In genomic region chr3:112605285-112605684, GRCh38 we compare ENCODE assay signal across 10 cellular contexts. TPM values are rescaled to one million over a fixed set of nuclear protein-coding genes. Genes with fewer than 3 reads are reported as not detected.
DNase-seq lines count a peak whose midpoint lies in the region; TF ChIP-seq lines count a peak whose summit lies in the region.
"Had no signal": no experiment of that assay in that cellular context is flagged by ENCODE, and none has a peak within 500 bp of the region (broad histone marks: within the 10 kb centered on the region; RNA-seq: fewer than 3 reads in every experiment).

No MANE protein-coding gene starts in this region.

- H3K4me2 ChIP-seq in skeletal muscle satellite cell (ENCODE audit: low read length): peak overlapping the region; percentile 49

- H3K9me3 ChIP-seq in skeletal muscle satellite cell (replicated peaks; ENCODE audit: low read length): no peaks in the 10 kb centered on the region

- H3K27me3 ChIP-seq in skeletal muscle satellite cell (ENCODE audit: control insufficient read depth, insufficient read depth, low read length): no peaks in the 10 kb centered on the region

- H3K4me1 ChIP-seq in skeletal muscle satellite cell (ENCODE audit: control insufficient read depth, insufficient read depth, low read length): peaks cover 27% of the 10 kb centered on the region

- H3K4me3 ChIP-seq in fibroblast of pulmonary artery (replicated peaks; ENCODE audit: low read depth, low read length) (no peak overlapping the region), skeletal muscle satellite cell (ENCODE audit: low read length) (no peak overlapping the region)

- DNase-seq in NCI-H2081 (lab: John Stamatoyannopoulos, UW): peak; percentile 14 to 39
- DNase-seq in NCI-H2081 treated with DMSO at 0.1 percent for 48 hours (lab: John Stamatoyannopoulos, UW): no peak
- peak; percentile 75 for DNase-seq in NCI-H524 treated with DMSO at 0.1 percent for 48 hours (lab: John Stamatoyannopoulos, UW)
- DNase-seq in fibroblast of pulmonary artery (ENCODE audit: low read depth): peak; percentile 95
- no peak for DNase-seq in stimulated activated CD4-positive, alpha-beta T cell treated with anti-CD3 and anti-CD28 coated beads, Interleukin-12 subunit alpha, Interleukin-12 subunit beta, amount 100 ng/mL, for 4 hours
- DNase-seq in NOMO-1 treated with dmso at 0.1 percent for 144 hours (lab: John Stamatoyannopoulos, UW; ENCODE audit: unreplicated experiment): no peak
- DNase-seq in NCI-H526 treated with DMSO at 0.1 percent for 48 hours (lab: John Stamatoyannopoulos, UW): no peak
- DNase-seq: WERI-Rb-1 had no signal

- H3K9ac ChIP-seq in skeletal muscle satellite cell (ENCODE audit: low read depth, low read length): peak overlapping the region; percentile 80

- H3K36me3 ChIP-seq in skeletal muscle satellite cell (ENCODE audit: insufficient read depth, low read length): peaks cover 79% of the 10 kb centered on the region
- H3K36me3 ChIP-seq: WERI-Rb-1 had no signal

- no peak for TF ChIP-seq CTCF in fibroblast of pulmonary artery (IDR thresholded peaks at IDR 0.05; ENCODE audit: low read length, missing control alignments)

RNA-seq across cellular contexts. Expression of gene CCDC80, which starts 35.7 kb away (rescaled TPM):
- total RNA-seq in skeletal muscle satellite cell (2012; rRNA removed): 232 and 249 TPM in 2 replicates
- total RNA-seq: CD4-positive, CD25-positive, alpha-beta regulatory T cell had no signal

RNA-seq across cellular contexts. Expression of gene SLC35A5, which starts 43.4 kb away (rescaled TPM):
- total RNA-seq in skeletal muscle satellite cell (2012; rRNA removed): 15.5 and 31.5 TPM in 2 replicates

RNA-seq across cellular contexts. Expression of gene ATG3, which starts 43.5 kb away (rescaled TPM):
- 72.5 and 93.0 TPM in 2 replicates for total RNA-seq in skeletal muscle satellite cell (2012; rRNA removed)

Comparison
In these comparisons a context has a peak if more than half of its experiments do, and no peak if none do; other contexts are left out.
1. DNase-seq: peak in NCI-H2081 (2 of 2), NCI-H524 treated with DMSO at 0.1 percent for 48 hours (single experiment) and fibroblast of pulmonary artery (single experiment); none in NCI-H2081 treated with DMSO at 0.1 percent for 48 hours (single experiment), stimulated activated CD4-positive, alpha-beta T cell treated with anti-CD3 and anti-CD28 coated beads, Interleukin-12 subunit alpha, Interleukin-12 subunit beta, amount 100 ng/mL, for 4 hours (single experiment), NOMO-1 treated with dmso at 0.1 percent for 144 hours (single experiment) and NCI-H526 treated with DMSO at 0.1 percent for 48 hours (single experiment).